ENCODE assay signal across 22 cellular contexts in genomic region chr22:32877196-32877595, GRCh38.
A peak's percentile ranks its signal among the peaks of the same experiment; 100 is the strongest.
DNase-seq lines count a peak whose midpoint lies in the region; FAIRE-seq and TF ChIP-seq lines count a peak whose summit lies in the region.
"Had no signal": no experiment of that assay in that cellular context is flagged by ENCODE, and none has a peak within 500 bp of the region (broad histone marks: within the 10 kb centered on the region; RNA-seq: fewer than 3 reads in every experiment).

No MANE protein-coding gene starts in this region.

- no peaks in the 10 kb centered on the region for H3K9me3 ChIP-seq in BLaER1
- H3K9me3 ChIP-seq in adrenal gland (replicated peaks in 1 of 3): no peaks in the 10 kb centered on the region
- H3K9me3 ChIP-seq in SK-N-SH: no peaks in the 10 kb centered on the region
- H3K9me3 ChIP-seq: A549, Caco-2 had no signal

- H3K4me3 ChIP-seq in BLaER1 (no peak overlapping the region), adrenal gland (no peak overlapping the region), bronchial epithelial cell (ENCODE audit: low read depth, low read length) (no peak overlapping the region), fibroblast of mammary gland (ENCODE audit: control insufficient read depth, low read depth, low read length) (no peak overlapping the region), SK-N-SH (ENCODE audit: low read depth in 2 of 2, low read length in 1 of 2) (no peak overlapping the region)
- H3K4me3 ChIP-seq: A549 had no signal

- H3K9ac ChIP-seq in BLaER1: no peak overlapping the region
- H3K9ac ChIP-seq in SK-N-SH: no peak overlapping the region

- H3F3A ChIP-seq in SK-N-SH (replicated peaks; ENCODE audit: insufficient read depth): no peaks in the 10 kb centered on the region

- TF ChIP-seq POLR2A in adrenal gland (IDR thresholded peaks at IDR 0.05) (no peak), GM12891 (IDR thresholded peaks at IDR 0.05; ENCODE audit: low read depth, low read length) (no peak)

- no peak for TF ChIP-seq RAD21 in SK-N-SH (IDR thresholded peaks at IDR 0.05; ENCODE audit: low read length)

- DNase-seq in adrenal gland: peak in 5 of 7 donors; percentile 56 to 69 (median 59)
- peak; percentile 21 for DNase-seq in bronchial epithelial cell (ENCODE audit: low read depth)
- DNase-seq in fibroblast of mammary gland (ENCODE audit: low read depth): peak; percentile 30
- DNase-seq in G401 (ENCODE audit: low spot score): no peak
- no peak for DNase-seq in GM12891 (ENCODE audit: insufficient read length, low spot score)
- no peak for DNase-seq in CD1c-positive myeloid dendritic cell (ENCODE audit: extremely low spot score)
- no peak for DNase-seq in SK-N-SH
- DNase-seq: AML-193; C1 segment of cervical spinal cord; Caco-2; Calu3; CD4-positive, alpha-beta T cell; CD8-positive, alpha-beta T cell; DMS79 treated with DMSO at 0.1 percent for 48 hours; GF-D8 had no signal

- H3K27me3 ChIP-seq in BLaER1 (no peaks in the 10 kb centered on the region), adrenal gland (no peaks in the 10 kb centered on the region), bronchial epithelial cell (ENCODE audit: control insufficient read depth, insufficient read depth, low read length) (no peaks in the 10 kb centered on the region), SK-N-SH (ENCODE audit: insufficient read depth) (no peaks in the 10 kb centered on the region)

- intact Hi-C loops in adrenal gland (cut with DNase I): no loop called here

- POLR2A ChIA-PET in SK-N-SH (lab: Yijun Ruan, JAX): no interaction called here

- H3K4me1 ChIP-seq in BLaER1: peaks cover 93% of the 10 kb centered on the region
- peaks cover 10 to 17% of the 10 kb centered on the region in 2 donors for H3K4me1 ChIP-seq in adrenal gland (replicated peaks in 1 of 2)
- H3K4me1 ChIP-seq in SK-N-SH (ENCODE audit: control insufficient read depth in 1 of 2, insufficient read depth in 2 of 2, low read depth in 1 of 2, low read length in 1 of 2): peaks cover 0 to 31% of the 10 kb centered on the region in 2 experiments; a peak in 2 of 4 replicates
- H3K4me1 ChIP-seq: A549 had no signal

- no peaks in the 10 kb centered on the region for H3K9me2 ChIP-seq in SK-N-SH

- H4K20me1 ChIP-seq in BLaER1 (no peaks in the 10 kb centered on the region), SK-N-SH (ENCODE audit: insufficient read depth) (no peaks in the 10 kb centered on the region)

- no peak for TF ChIP-seq EP300 in SK-N-SH (IDR thresholded peaks at IDR 0.05; ENCODE audit: borderline replicate concordance in 1 of 2, low read depth in 1 of 2, low read length in 1 of 2)

- CTCF ChIA-PET in SK-N-SH (lab: Yijun Ruan, JAX): interaction anchor here (6.4 kb wide), 1 partner anchor 109 kb away, joined by 34 read pairs; no protein-coding TSS in a partner anchor

- H3K27ac ChIP-seq in BLaER1 (no peak overlapping the region), adrenal gland (peak overlapping the region in 1 of 5 donors; percentile 58), SK-N-SH (ENCODE audit: low read depth in 2 of 2, low read length in 1 of 2) (no peak overlapping the region)
- H3K27ac ChIP-seq: 22Rv1, A549 had no signal

- H3K36me3 ChIP-seq in BLaER1 (no peaks in the 10 kb centered on the region), adrenal gland (replicated peaks in 1 of 2) (no peaks in the 10 kb centered on the region), bronchial epithelial cell (ENCODE audit: control insufficient read depth, insufficient read depth, low read length) (no peaks in the 10 kb centered on the region), SK-N-SH (replicated peaks in 1 of 2; ENCODE audit: control insufficient read depth in 1 of 2, insufficient read depth in 2 of 2, low read length in 1 of 2) (no peaks in the 10 kb centered on the region)

- H2AFZ ChIP-seq in SK-N-SH (ENCODE audit: low read depth): no peak overlapping the region

- in situ Hi-C loops in G401 (cut with HindIII; ENCODE audit: low sequenced_read_pairs): no loop called here

- no peaks in the 10 kb centered on the region for H3K79me2 ChIP-seq in SK-N-SH (ENCODE audit: insufficient read depth)

- H3K4me2 ChIP-seq in BLaER1 (peak overlapping the region; percentile 18; the same call in 1 of the 2 replicates), SK-N-SH (no peak overlapping the region)
- H3K4me2 ChIP-seq: A549 had no signal

- FAIRE-seq in bronchial epithelial cell (lab: Jason Lieb, UNC) (no peak), GM12891 (lab: Jason Lieb, UNC) (no peak)
- FAIRE-seq: A549, D721Med, G401.6, GM12892, GM18507 had no signal

- WGBS in adrenal gland, 4 donors: 61 to 69% (median 62%) methylated on average over 2 to 3 of the region's 3 CpGs
- 42% methylated on average over 2 of the region's 3 CpGs for WGBS in SK-N-SH (ENCODE audit: low lambda C conversion rate)

- TF ChIP-seq CTCF in adrenal gland (IDR thresholded peaks at IDR 0.05) (no peak), bronchial epithelial cell (IDR thresholded peaks at IDR 0.05; ENCODE audit: insufficient read depth, low read length, severe bottlenecking) (no peak), fibroblast of mammary gland (conservative IDR thresholded peaks at IDR 0.05; ENCODE audit: control insufficient read depth, insufficient read depth, low read depth, low read length) (no peak), SK-N-SH (IDR thresholded peaks at IDR 0.05) (no peak)

TF ChIP-seq in GM12891, 5 proteins besides CTCF, POLR2A, EP300 and RAD21:
- TF ChIP-seq POLR2AphosphoS5 (IDR thresholded peaks at IDR 0.05; ENCODE audit: low read depth, low read length) (no peak), POU2F2 (IDR thresholded peaks at IDR 0.05; ENCODE audit: low read depth, low read length) (no peak), PAX5 (IDR thresholded peaks at IDR 0.05; ENCODE audit: insufficient read depth, low read length, severe bottlenecking) (no peak), TAF1 (IDR thresholded peaks at IDR 0.05; ENCODE audit: low read depth, low read length) (no peak), SPI1 (IDR thresholded peaks at IDR 0.05; ENCODE audit: low read depth, low read length) (no peak)

TF ChIP-seq in SK-N-SH, 30 proteins besides CTCF, POLR2A, EP300 and RAD21:
- TF ChIP-seq SIN3A (IDR thresholded peaks at IDR 0.05; ENCODE audit: borderline replicate concordance, low read depth, low read length): no peak
- no peak for TF ChIP-seq YY1 (IDR thresholded peaks at IDR 0.05; ENCODE audit: low read depth)
- TF ChIP-seq TAF1 (IDR thresholded peaks at IDR 0.05; ENCODE audit: borderline replicate concordance, low read depth, low read length): no peak
- no peak for TF ChIP-seq JUND (IDR thresholded peaks at IDR 0.05)
- TF ChIP-seq MEF2A (IDR thresholded peaks at IDR 0.05; ENCODE audit: borderline replicate concordance, low read depth): no peak
- TF ChIP-seq MXI1 (IDR thresholded peaks at IDR 0.05; ENCODE audit: low read depth, low read length): no peak
- TF ChIP-seq RCOR1 (IDR thresholded peaks at IDR 0.05; ENCODE audit: low read length): no peak
- TF ChIP-seq RXRA (IDR thresholded peaks at IDR 0.05; ENCODE audit: borderline replicate concordance, low read depth): no peak
- no peak for TF ChIP-seq USF2 (IDR thresholded peaks at IDR 0.05; ENCODE audit: borderline replicate concordance, low read depth, low read length)
- TF ChIP-seq NFIC (IDR thresholded peaks at IDR 0.05; ENCODE audit: borderline replicate concordance): no peak
- TF ChIP-seq FOSL2 (IDR thresholded peaks at IDR 0.05; ENCODE audit: borderline replicate concordance, low read depth): no peak
- TF ChIP-seq FOXM1 (IDR thresholded peaks at IDR 0.05; ENCODE audit: low read depth): no peak
- no peak for TF ChIP-seq GATA2 (CRISPR knock-in tag; IDR thresholded peaks at IDR 0.05)
- TF ChIP-seq RFX5 (IDR thresholded peaks at IDR 0.05; ENCODE audit: low read length): no peak
- TF ChIP-seq PBX3 (IDR thresholded peaks at IDR 0.05): no peak
TF ChIP-seq in SK-N-SH: peak in this region for 0.

Comparison
In these comparisons a context has a peak if more than half of its experiments do, and no peak if none do; other contexts are left out.
1. DNase-seq: peak in adrenal gland (5 of 7), bronchial epithelial cell (single experiment) and fibroblast of mammary gland (single experiment); none in G401 (single experiment), GM12891 (single experiment), CD1c-positive myeloid dendritic cell (single experiment) and SK-N-SH (single experiment).